27 cellular contexts compared by ENCODE assay signal in the genomic region with DNA sequence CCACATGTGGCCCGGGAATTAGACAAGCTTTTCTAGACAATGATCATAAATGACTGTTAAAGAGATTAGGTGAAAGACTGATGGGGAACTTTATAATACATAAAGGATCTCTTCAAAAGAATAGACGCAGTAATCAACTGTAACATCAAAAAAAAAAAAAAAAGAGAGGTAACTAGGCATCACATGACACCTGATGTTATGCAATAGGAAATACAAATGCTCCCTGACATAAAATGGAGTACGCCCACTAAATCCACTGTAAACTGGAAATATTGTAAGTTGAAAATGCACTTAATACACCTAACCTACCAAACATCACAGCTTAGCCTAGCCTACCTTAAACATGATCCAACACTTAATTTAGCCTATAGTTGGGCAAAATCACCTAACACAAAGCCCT.
"Had no signal": no experiment of that assay in that cellular context is flagged by ENCODE, and none has a peak within 500 bp of the region (broad histone marks: within the 10 kb centered on the region; RNA-seq: fewer than 3 reads in every experiment).

No MANE protein-coding gene starts in this region.

- H3K9me3 Mint-ChIP-seq: WTC11 had no signal

- H3K4me3 Mint-ChIP-seq: activated CD8-positive, alpha-beta T cell treated with anti-CD3 and anti-CD28 coated beads, Interleukin-2, amount 10 ng/mL, durations not matched to agents 7 days and 5 days; activated naive CD8-positive, alpha-beta T cell treated with anti-CD3 and anti-CD28 coated beads, Interleukin-2, amount 10 ng/mL, durations not matched to agents 7 days and 5 days; WTC11 had no signal

- H3K27me3 Mint-ChIP-seq: activated naive CD8-positive, alpha-beta T cell treated with anti-CD3 and anti-CD28 coated beads, Interleukin-2, amount 10 ng/mL, durations not matched to agents 7 days and 5 days had no signal

- H3K27ac Mint-ChIP-seq: activated CD8-positive, alpha-beta T cell treated with anti-CD3 and anti-CD28 coated beads, Interleukin-2, amount 10 ng/mL, durations not matched to agents 7 days and 5 days; activated naive CD8-positive, alpha-beta T cell treated with anti-CD3 and anti-CD28 coated beads, Interleukin-2, amount 10 ng/mL, durations not matched to agents 7 days and 5 days had no signal

- H3K36me3 Mint-ChIP-seq: WTC11 had no signal

- ATAC-seq: activated CD8-positive, alpha-beta T cell treated with anti-CD3 and anti-CD28 coated beads, Interleukin-2, amount 10 ng/mL, durations not matched to agents 7 days and 5 days; Panc1; Right ventricle myocardium inferior; WTC11 had no signal

- DNase-seq: activated CD4-positive, alpha-beta T cell treated with anti-CD3 and anti-CD28 coated beads for 48 hours; activated CD4-positive, alpha-beta T cell treated with anti-CD3 and anti-CD28 coated beads, Interleukin-2, amount 50 U/mL, for 4 hours; activated CD4-positive, CD25-positive, alpha-beta regulatory T cell treated with anti-CD3 and anti-CD28 coated beads, Interleukin-2, amount 50 U/mL, for 72 hours; activated CD8-positive, alpha-beta memory T cell treated with anti-CD3 and anti-CD28 coated beads, Interleukin-2, amount 50 U/mL, for 48 hours; activated CD8-positive, alpha-beta T cell treated with anti-CD3 and anti-CD28 coated beads, Interleukin-2, amount 10 ng/mL, durations not matched to agents 7 days and 5 days; activated naive CD4-positive, alpha-beta T cell treated with anti-CD3 and anti-CD28 coated beads, Interleukin-2, amount 50 U/mL, for 16 hours; activated naive CD8-positive, alpha-beta T cell treated with anti-CD3 and anti-CD28 coated beads, Interleukin-2, amount 10 ng/mL, durations not matched to agents 7 days and 5 days; activated T-cell treated with anti-CD3 and anti-CD28 coated beads, Interleukin-2, amount 50 U/mL, for 1 hour; adrenal gland; anterior cingulate cortex; cerebellar nuclear complex; MG63; NCI-H1048; NCI-H1417 treated with DMSO at 0.1 percent for 48 hours; NCI-H1694; NCI-H2029 treated with DMSO at 0.1 percent for 48 hours; NCI-H2171 treated with DMSO at 0.1 percent for 48 hours; NCI-H226; NCI-H526 treated with DMSO at 0.1 percent for 48 hours; NK-92 treated with Interleukin-12 subunit alpha and Interleukin-12 subunit beta, amount 100 ng/mL, for 24 hours; OCI-M1; RPMI8226; SK-N-SH; SW 1271 had no signal
